ENCODE assay signal across 9 cellular contexts in genomic region chr17:39270923-39271322, GRCh38. TPM values are rescaled to one million over a fixed set of nuclear protein-coding genes. Genes with fewer than 3 reads are reported as not detected.
DNase-seq lines count a peak whose midpoint lies in the region; ATAC-seq and TF ChIP-seq lines count a peak whose summit lies in the region.
"Had no signal": no experiment of that assay in that cellular context is flagged by ENCODE, and none has a peak within 500 bp of the region (broad histone marks: within the 10 kb centered on the region; RNA-seq: fewer than 3 reads in every experiment).

No MANE protein-coding gene starts in this region.

- CTCF ChIA-PET in Panc1 (lab: Charles Lee): interaction anchor here (0.5 to 1.1 kb wide), 5 partner anchors 10 to 184 kb away, joined by 3 to 13 read pairs (median 4); no protein-coding TSS in a partner anchor

- POLR2A ChIA-PET in Panc1 (lab: Charles Lee): no interaction called here

- H3K36me3 ChIP-seq in Panc1 (ENCODE audit: control insufficient read depth, insufficient read depth, low read length) (no peaks in the 10 kb centered on the region), thyroid gland (peaks cover 15 to 30% of the 10 kb centered on the region in 2 donors)
- H3K36me3 ChIP-seq: colonic mucosa had no signal

- intact Hi-C loops in Panc1 (cut with micrococcal nuclease; ENCODE audit: unreplicated experiment) (no loop called here), thyroid gland (cut with DNase I) (no loop called here)

- no peak for ATAC-seq in Panc1
- no peak for ATAC-seq in GM18502 (IDR thresholded peaks at IDR 0.05; ENCODE audit: poor library complexity, unreplicated experiment)
- ATAC-seq in HG03565 (IDR thresholded peaks at IDR 0.05; ENCODE audit: unreplicated experiment): no peak

- H3K27me3 ChIP-seq in Panc1 (ENCODE audit: control insufficient read depth, insufficient read depth, low read length) (no peaks in the 10 kb centered on the region), thyroid gland (no peaks in the 10 kb centered on the region)
- H3K27me3 ChIP-seq: colonic mucosa had no signal

- 51 to 56% methylated on average over 3 of the region's 3 CpGs for WGBS in thyroid gland, 2 donors

- no peak for TF ChIP-seq POLR2A in thyroid gland (IDR thresholded peaks at IDR 0.05)

- no peak overlapping the region for H3K4me3 ChIP-seq in Panc1 (ENCODE audit: low read depth in 2 of 2, low read length in 2 of 2)
- H3K4me3 ChIP-seq in fibroblast of villous mesenchyme (ENCODE audit: low read depth, low read length): no peak overlapping the region
- H3K4me3 ChIP-seq in thyroid gland (replicated peaks in 1 of 3): no peak overlapping the region
- H3K4me3 ChIP-seq: colonic mucosa had no signal

- H3K4me1 ChIP-seq in Panc1 (ENCODE audit: control insufficient read depth, insufficient read depth, low read length) (no peaks in the 10 kb centered on the region), thyroid gland (no peaks in the 10 kb centered on the region)
- H3K4me1 ChIP-seq: colonic mucosa had no signal

- DNase-seq in ACHN (peak; percentile 43), Panc1 (ENCODE audit: low read depth, low spot score) (peak; percentile 2), fibroblast of villous mesenchyme (ENCODE audit: low read depth) (peak; percentile 66), thyroid gland (no peak), iPS-NIHi7 (ENCODE audit: extremely low spot score) (no peak)
- DNase-seq: colonic mucosa had no signal

- H3K27ac ChIP-seq in Panc1 (ENCODE audit: low read length) (no peak overlapping the region), thyroid gland (no peak overlapping the region)
- H3K27ac ChIP-seq: colonic mucosa had no signal

- H3K9me3 ChIP-seq in Panc1 (ENCODE audit: control insufficient read depth, insufficient read depth, low read depth, low read length) (no peaks in the 10 kb centered on the region), thyroid gland (no peaks in the 10 kb centered on the region)
- H3K9me3 ChIP-seq: colonic mucosa had no signal

- in situ Hi-C loops in ACHN (cut with HindIII; ENCODE audit: low pct_ligation_motif_present, low pct_unique_long_range_greater_than_20kb, low sequenced_read_pairs) (no loop called here), Panc1 (cut with HindIII; ENCODE audit: low pct_unique_long_range_greater_than_20kb, low sequenced_read_pairs) (no loop called here)

- BruUV-seq in Panc1 (replicated peaks; lab: Mats Ljungman, UMichigan): no TSS peak

- TF ChIP-seq CTCF in GM12872 (IDR thresholded peaks at IDR 0.05; ENCODE audit: insufficient read depth, low read depth, low read length) (peak; percentile 24; the same call in 2 of the 3 replicates), Panc1 (IDR thresholded peaks at IDR 0.05) (no peak), fibroblast of villous mesenchyme (IDR thresholded peaks at IDR 0.05; ENCODE audit: insufficient read depth, low read depth, low read length) (peak; percentile 60), thyroid gland (IDR thresholded peaks at IDR 0.05) (peak in 2 of 6 experiments; percentile 8 to 20)

RNA-seq across cellular contexts. Expression of gene STAC2, which starts 45.2 kb away (rescaled TPM):
- total RNA-seq in Panc1 (2021; ENCODE audit: unreplicated experiment) (0.08 TPM), fibroblast of villous mesenchyme (under 0.01 TPM in 1 of 2 replicates, not detected in the other), thyroid gland (not detected)
- polyA plus RNA-seq in Panc1 (2012; ENCODE audit: insufficient read length): not detected

Comparison
In these comparisons a context has a peak if more than half of its experiments do, and no peak if none do; other contexts are left out.
1. DNase-seq: peak in ACHN (single experiment), Panc1 (single experiment) and fibroblast of villous mesenchyme (single experiment); none in thyroid gland (0 of 2) and iPS-NIHi7 (single experiment).